Comparison of ENCODE assay signal across 4 cellular contexts in genomic region chr3:17725844-17726243, GRCh38. TPM values are rescaled to one million over a fixed set of nuclear protein-coding genes. Genes with fewer than 3 reads are reported as not detected.
DNase-seq lines count a peak whose midpoint lies in the region; ATAC-seq, FAIRE-seq and TF ChIP-seq lines count a peak whose summit lies in the region.
"Not testable (repeated sequence)": the region's sequence is repeated elsewhere in the genome, so short reads cannot be mapped to it uniquely, and the experiment has no call there.

No MANE protein-coding gene starts in this region.

- H3K27ac ChIP-seq in HEK293 (ENCODE audit: extremely low read depth, low read depth, low read length); K562 (ENCODE audit: extremely low read depth, low read depth, low read length); HepG2 (ENCODE audit: extremely low read length, insufficient read depth, low read length): not testable (repeated sequence)

- 96% methylated on average over 5 of the region's 5 CpGs for WGBS in K562 (ENCODE audit: insufficient coverage, low coverage, missing lambda C conversion rate)
- 96% methylated on average over 5 of the region's 5 CpGs for WGBS in HepG2 (ENCODE audit: low lambda C conversion rate)

- not testable (repeated sequence) for TF ChIP-seq CTCF in HEK293 (tag by site-specific recombination; IDR thresholded peaks at IDR 0.05); K562 (IDR thresholded peaks at IDR 0.05 in 2 of 3, conservative IDR thresholded peaks at IDR 0.05 in 1 of 3; ENCODE audit: insufficient read depth in 2 of 3, low read depth in 1 of 3, low read length in 3 of 3); HepG2 (CRISPR knock-in tag; IDR thresholded peaks at IDR 0.05)

- POLR2A ChIA-PET in HEK293 (lab: Yijun Ruan, JAX); K562 (lab: Yijun Ruan, JAX); HepG2 (lab: Yijun Ruan, JAX): not testable (repeated sequence)

- not testable (repeated sequence) for BruUV-seq in K562 (replicated peaks; lab: Mats Ljungman, UMichigan); HepG2 (replicated peaks; lab: Mats Ljungman, UMichigan)

- FAIRE-seq in GM12891 (lab: Jason Lieb, UNC) = peak; percentile 16
- FAIRE-seq in K562 (lab: Jason Lieb, UNC); HepG2 (lab: Jason Lieb, UNC): not testable (repeated sequence)

- TF ChIP-seq POLR2A in GM12891 (IDR thresholded peaks at IDR 0.05; ENCODE audit: low read depth, low read length); K562 (conservative IDR thresholded peaks at IDR 0.05); HepG2 (IDR thresholded peaks at IDR 0.05; ENCODE audit: insufficient read depth in 1 of 2, low read depth in 2 of 2, low read length in 2 of 2): not testable (repeated sequence)

- CTCF ChIA-PET in HEK293 (lab: Yijun Ruan, JAX); K562 (lab: Yijun Ruan, JAX; ENCODE audit: low intra/inter-chr PET ratio); HepG2 (lab: Yijun Ruan, JAX; ENCODE audit: low intra/inter-chr PET ratio, low total read pairs): not testable (repeated sequence)

- not testable (repeated sequence) for ATAC-seq in K562, HepG2

- H3K4me1 ChIP-seq in HEK293 (ENCODE audit: control insufficient read depth, insufficient read depth, low read length); HepG2 (ENCODE audit: insufficient read depth, low read length): not testable (repeated sequence)
- H3K4me1 ChIP-seq in K562 (replicated peaks in 1 of 2; ENCODE audit: control insufficient read depth in 2 of 2, insufficient read depth in 2 of 2, low read length in 2 of 2) = peaks cover 12 to 20% of the 10 kb centered on the region in 2 experiments; a peak in 4 of 5 replicates

- not testable (repeated sequence) for H2AFZ ChIP-seq in K562 (ENCODE audit: low read depth, low read length); HepG2 (ENCODE audit: low read length)

- H3K4me2 ChIP-seq in K562 (ENCODE audit: insufficient read depth, low read length); HepG2 (ENCODE audit: low read depth, low read length): not testable (repeated sequence)

- TF ChIP-seq RAD21 in K562 (CRISPR knock-in tag; conservative IDR thresholded peaks at IDR 0.05 in 1 of 2, IDR thresholded peaks at IDR 0.05 in 1 of 2); HepG2 (CRISPR knock-in tag; IDR thresholded peaks at IDR 0.05): not testable (repeated sequence)

- not testable (repeated sequence) for TF ChIP-seq EP300 in K562 (IDR thresholded peaks at IDR 0.05; ENCODE audit: low read length); HepG2 (IDR thresholded peaks at IDR 0.05; ENCODE audit: low read depth in 2 of 2, low read length in 2 of 2); HepG2 (CRISPR knock-in tag; IDR thresholded peaks at IDR 0.05; ENCODE audit: borderline replicate concordance)

- H3K9me3 ChIP-seq in HEK293 (ENCODE audit: control insufficient read depth, insufficient read depth, low read depth, low read length); K562 (replicated peaks; ENCODE audit: control insufficient read depth, insufficient read depth, low read depth, low read length); HepG2 (ENCODE audit: low read length): not testable (repeated sequence)

- peaks cover 20% of the 10 kb centered on the region for H3K79me2 ChIP-seq in K562 (ENCODE audit: control insufficient read depth, insufficient read depth, low read length)
- H3K79me2 ChIP-seq in HepG2 (ENCODE audit: insufficient read depth, low read length) = not testable (repeated sequence)

- H3K36me3 ChIP-seq in HEK293 (ENCODE audit: control insufficient read depth in 2 of 2, insufficient read depth in 1 of 2, low read length in 2 of 2); HepG2 (replicated peaks in 1 of 2; ENCODE audit: control insufficient read depth in 1 of 2, insufficient read depth in 2 of 2, low read length in 2 of 2): not testable (repeated sequence)
- H3K36me3 ChIP-seq in K562 (ENCODE audit: control insufficient read depth, insufficient read depth, low read length) = peaks cover 26% of the 10 kb centered on the region; the same call in 2 of the 3 replicates

- H3K4me3 ChIP-seq in HEK293 (ENCODE audit: low read depth, low read length); K562; HepG2 (replicated peaks in 1 of 3; ENCODE audit: insufficient read depth in 1 of 3, low read depth in 2 of 3, low read length in 3 of 3): not testable (repeated sequence)

- intact Hi-C loops in K562 (cut with micrococcal nuclease); HepG2 (cut with micrococcal nuclease; ENCODE audit: unreplicated experiment): not testable (repeated sequence)

- H3K9me1 ChIP-seq in K562 (ENCODE audit: control insufficient read depth, insufficient read depth, low read length) = not testable (repeated sequence)

- not testable (repeated sequence) for H3K27me3 ChIP-seq in K562 (ENCODE audit: control insufficient read depth in 2 of 2, insufficient read depth in 2 of 2, low read length in 2 of 2); HepG2 (ENCODE audit: control insufficient read depth in 1 of 2, insufficient read depth in 2 of 2, low read length in 2 of 2)

- not testable (repeated sequence) for H4K20me1 ChIP-seq in K562 (replicated peaks; ENCODE audit: control insufficient read depth, insufficient read depth, low read length); HepG2 (ENCODE audit: insufficient read depth, low read length)

- DNase-seq in GM12891 (ENCODE audit: insufficient read length, low spot score); K562 (ENCODE audit: extremely low read depth in 1 of 4, low spot score in 3 of 4); HepG2 (ENCODE audit: low spot score): not testable (repeated sequence)

- in situ Hi-C loops in K562 (cut with MboI); HepG2 (cut with HindIII; ENCODE audit: extremely low pct_ligation_motif_present, low pct_unique_long_range_greater_than_20kb): not testable (repeated sequence)

- H3K9ac ChIP-seq in K562 (ENCODE audit: insufficient read depth in 1 of 2, low read depth in 2 of 2, low read length in 2 of 2); HepG2 (ENCODE audit: insufficient read depth, low read depth, low read length): not testable (repeated sequence)

TF ChIP-seq in K562, 482 proteins besides CTCF, POLR2A, EP300 and RAD21 (continues in another document):
- TF ChIP-seq RBM25 (IDR thresholded peaks at IDR 0.05; ENCODE audit: low read depth, low read length, severe bottlenecking) = peak; percentile 10

RNA-seq across cellular contexts. Expression of gene TBC1D5, which starts 16.6 kb away (rescaled TPM):
- 17.4 TPM for polyA plus RNA-seq in GM12891 (2012; ENCODE audit: low read depth, missing spikeins)
- 37.2 and 85.0 TPM in 2 replicates for total RNA-seq in K562 (2011; cell fraction: chromatin; rRNA removed; ENCODE audit: low replicate concordance)
- 19.2 and 21.7 TPM in 2 replicates for total RNA-seq in K562 (2011; cell fraction: nucleolus; rRNA removed)
- total RNA-seq in K562 (2011; cell fraction: nucleoplasm; rRNA removed) = 36.4 and 46.8 TPM in 2 replicates
- 26.5 and 27.0 TPM in 2 replicates for total RNA-seq in K562 (2014; rRNA removed)
- 36.0 and 36.4 TPM in 2 replicates for total RNA-seq in K562 (2014; rRNA removed; fragmentation: Illumina TruSeq; extraction: Trizol)
- 36.6 and 38.1 TPM in 2 replicates for total RNA-seq in K562 (2015; rRNA removed; fragmentation: Illumina TruSeq; extraction: Trizol)
- total RNA-seq in K562 (2021) = 25.6 and 28.9 TPM in 2 replicates
- 28.0 and 31.8 TPM in 2 replicates for polyA plus RNA-seq in K562 (2011; rRNA removed)
- polyA plus RNA-seq in K562 (2011; cell fraction: cytosol; rRNA removed) = 16.9 and 21.2 TPM in 2 replicates
- polyA plus RNA-seq in K562 (2011; cell fraction: nucleus; rRNA removed) = 15.1 and 18.6 TPM in 2 replicates
- polyA plus RNA-seq in K562 (2012) = 15.9 and 23.7 TPM in 2 replicates
- polyA plus RNA-seq in K562 (2014; fragmentation: Illumina TruSeq; extraction: Trizol) = 21.8 and 24.2 TPM in 2 replicates
- polyA plus RNA-seq in K562 (2014; fragmentation: Nextera tagmentation; extraction: Ambion mirVana) = 1 to 10 TPM; 2.9 to 5.1 TPM
- polyA plus RNA-seq in K562 (2014; rRNA removed) = 13.5 and 19.8 TPM in 2 replicates
- polyA minus RNA-seq in K562 (2011; rRNA and poly(A)+ RNA removed) = 68.1 and 87.9 TPM in 2 replicates
- 33.6 and 38.9 TPM in 2 replicates for polyA minus RNA-seq in K562 (2011; cell fraction: cytosol; rRNA and poly(A)+ RNA removed)
- 35.9 and 61.5 TPM in 2 replicates for polyA minus RNA-seq in K562 (2011; cell fraction: nucleus; rRNA and poly(A)+ RNA removed)
- 33.3 and 50.5 TPM in 2 replicates for total RNA-seq in HepG2 (2016; rRNA removed; fragmentation: Illumina TruSeq; extraction: Trizol)
- 28.9 and 36.1 TPM in 2 replicates for total RNA-seq in HepG2 (2016; cell fraction: cytosol; rRNA removed; fragmentation: Illumina TruSeq; extraction: Trizol; ENCODE audit: low read depth)
- 34.4 and 49.1 TPM in 2 replicates for total RNA-seq in HepG2 (2016; cell fraction: insoluble cytoplasmic fraction; rRNA removed; fragmentation: Illumina TruSeq; extraction: Trizol)
- 27.1 and 27.6 TPM in 2 replicates for total RNA-seq in HepG2 (2016; cell fraction: membrane; rRNA removed; fragmentation: Illumina TruSeq; extraction: Trizol)
- 56.8 and 57.7 TPM in 2 replicates for total RNA-seq in HepG2 (2016; cell fraction: nucleus; rRNA removed; fragmentation: Illumina TruSeq; extraction: Trizol)
- 15.4 and 19.2 TPM in 2 replicates for polyA plus RNA-seq in HepG2 (2011; rRNA removed)
- 12.9 and 15.0 TPM in 2 replicates for polyA plus RNA-seq in HepG2 (2011; cell fraction: cytosol; rRNA removed)
- 10.9 and 12.9 TPM in 2 replicates for polyA plus RNA-seq in HepG2 (2011; cell fraction: nucleus; rRNA removed)
- polyA plus RNA-seq in HepG2 (2012) = 17.7 and 18.8 TPM in 2 replicates
- polyA plus RNA-seq in HepG2 (2016; cell fraction: cytosol; fragmentation: Illumina TruSeq; extraction: Trizol; ENCODE audit: low read depth) = 0.88 and 1.2 TPM in 2 replicates
- 17.3 and 19.4 TPM in 2 replicates for polyA plus RNA-seq in HepG2 (2016; cell fraction: insoluble cytoplasmic fraction; fragmentation: Illumina TruSeq; extraction: Trizol; ENCODE audit: low read depth)
- 4.4 and 4.8 TPM in 2 replicates for polyA plus RNA-seq in HepG2 (2016; cell fraction: membrane; fragmentation: Illumina TruSeq; extraction: Trizol; ENCODE audit: low read depth)
- polyA plus RNA-seq in HepG2 (2016; cell fraction: nucleus; fragmentation: Illumina TruSeq; extraction: Trizol; ENCODE audit: insufficient read depth, low read depth) = 13.6 and 14.4 TPM in 2 replicates
- polyA minus RNA-seq in HepG2 (2011; rRNA and poly(A)+ RNA removed; ENCODE audit: low replicate concordance) = 11.9 and 39.7 TPM in 2 replicates
- 27.3 and 30.9 TPM in 2 replicates for polyA minus RNA-seq in HepG2 (2011; cell fraction: cytosol; rRNA and poly(A)+ RNA removed)
- 86.3 and 98.5 TPM in 2 replicates for polyA minus RNA-seq in HepG2 (2011; cell fraction: nucleus; rRNA and poly(A)+ RNA removed)
